ENCODE assay signal across 17 cellular contexts in genomic region chr11:10602945-10603344, GRCh38. TPM values are rescaled to one million over a fixed set of nuclear protein-coding genes. Genes with fewer than 3 reads are reported as not detected.
"Had no signal": no experiment of that assay in that cellular context is flagged by ENCODE, and none has a peak within 500 bp of the region (broad histone marks: within the 10 kb centered on the region; RNA-seq: fewer than 3 reads in every experiment).

No MANE protein-coding gene starts in this region.

- H3K36me3 Mint-ChIP-seq: mesothelial cell of epicardium had no signal

- DNase-seq: activated CD4-positive, alpha-beta T cell treated with anti-CD3 and anti-CD28 coated beads, Interleukin-2, amount 10 ng/mL, durations not matched to agents 7 days and 5 days; activated CD8-positive, alpha-beta memory T cell treated with anti-CD3 and anti-CD28 coated beads, Interleukin-2, amount 50 U/mL, for 4 hours; activated effector memory CD4-positive, alpha-beta T cell treated with anti-CD3 and anti-CD28 coated beads, Interleukin-2, amount 50 U/mL, for 16 hours; activated naive CD4-positive, alpha-beta T cell treated with anti-CD3 and anti-CD28 coated beads, Interleukin-2, amount 50 U/mL, for 16 hours; activated T-cell treated with anti-CD3 and anti-CD28 coated beads, Interleukin-2, amount 50 U/mL, for 4 hours; foreskin keratinocyte; lower lobe of right lung; nephron progenitor cell; stimulated activated CD4-positive, alpha-beta T cell treated with anti-CD3 and anti-CD28 coated beads, Interleukin-2, amount 100 ng/mL, for 48 hours had no signal

- H3K9me3 ChIP-seq: lower lobe of right lung had no signal

- ATAC-seq: activated CD4-positive, CD25-positive, alpha-beta regulatory T cell treated with anti-CD3 and anti-CD28 coated beads, Interleukin-2, amount 50 U/mL, for 24 hours; activated T-cell treated with anti-CD3 and anti-CD28 coated beads, Interleukin-2, amount 50 U/mL, for 4 hours; foreskin keratinocyte; lower lobe of right lung had no signal

- H3K9me3 Mint-ChIP-seq: activated CD4-positive, alpha-beta T cell treated with anti-CD3 and anti-CD28 coated beads, Interleukin-2, amount 10 ng/mL, durations not matched to agents 7 days and 5 days; activated T-cell treated with anti-CD3 and anti-CD28 coated beads, Interleukin-2, amount 50 U/mL, for 4 hours; mesothelial cell of epicardium; nephron progenitor cell; T-helper 1 cell treated with Interleukin-12 subunit alpha and Interleukin-12 subunit beta and Interleukin-4 antibody, amounts not matched to agents 30 μg/mL and 1 μg/mL, for 36 hours had no signal

- H3K27me3 Mint-ChIP-seq: activated CD4-positive, alpha-beta T cell treated with anti-CD3 and anti-CD28 coated beads, Interleukin-2, amount 10 ng/mL, durations not matched to agents 7 days and 5 days; progenitor cell of endocrine pancreas had no signal

- H3K4me3 ChIP-seq: lower lobe of right lung had no signal

- H3K27ac Mint-ChIP-seq: activated CD4-positive, alpha-beta T cell treated with anti-CD3 and anti-CD28 coated beads, Interleukin-2, amount 10 ng/mL, durations not matched to agents 7 days and 5 days; mesothelial cell of epicardium; progenitor cell of endocrine pancreas; T-helper 1 cell treated with Interleukin-12 subunit alpha and Interleukin-12 subunit beta and Interleukin-4 antibody, amounts not matched to agents 30 μg/mL and 1 μg/mL, for 36 hours had no signal

- H3K27me3 ChIP-seq: foreskin keratinocyte had no signal

- H3K27ac ChIP-seq: foreskin keratinocyte, lower lobe of right lung had no signal

- H3K36me3 ChIP-seq: lower lobe of right lung had no signal

- H3K4me3 Mint-ChIP-seq: activated CD4-positive, alpha-beta T cell treated with anti-CD3 and anti-CD28 coated beads, Interleukin-2, amount 10 ng/mL, durations not matched to agents 7 days and 5 days; activated T-cell treated with anti-CD3 and anti-CD28 coated beads, Interleukin-2, amount 50 U/mL, for 4 hours; mesothelial cell of epicardium; nephron progenitor cell; T-helper 1 cell treated with Interleukin-12 subunit alpha and Interleukin-12 subunit beta and Interleukin-4 antibody, amounts not matched to agents 30 μg/mL and 1 μg/mL, for 36 hours had no signal

RNA-seq across cellular contexts. Expression of gene LYVE1, which starts 34.5 kb away (rescaled TPM):
- total RNA-seq: activated CD4-positive, alpha-beta T cell treated with anti-CD3 and anti-CD28 coated beads, Interleukin-2, amount 10 ng/mL, durations not matched to agents 7 days and 5 days; bronchial epithelial cell; foreskin keratinocyte; myocyte; osteoblast; progenitor cell of endocrine pancreas had no signal
- polyA plus RNA-seq: foreskin keratinocyte, keratinocyte had no signal
